In genomic region chr22:27836181-27836580, GRCh38 we compare ENCODE assay signal across 1 cellular context.
A peak's percentile ranks its signal among the peaks of the same experiment; 100 is the strongest.
TF ChIP-seq lines count a peak whose summit lies in the region.

No MANE protein-coding gene starts in this region.

TF ChIP-seq in HEK293, 187 proteins besides CTCF, POLR2A, EP300 and RAD21 (continued from another document):
- TF ChIP-seq, protein P1, sequence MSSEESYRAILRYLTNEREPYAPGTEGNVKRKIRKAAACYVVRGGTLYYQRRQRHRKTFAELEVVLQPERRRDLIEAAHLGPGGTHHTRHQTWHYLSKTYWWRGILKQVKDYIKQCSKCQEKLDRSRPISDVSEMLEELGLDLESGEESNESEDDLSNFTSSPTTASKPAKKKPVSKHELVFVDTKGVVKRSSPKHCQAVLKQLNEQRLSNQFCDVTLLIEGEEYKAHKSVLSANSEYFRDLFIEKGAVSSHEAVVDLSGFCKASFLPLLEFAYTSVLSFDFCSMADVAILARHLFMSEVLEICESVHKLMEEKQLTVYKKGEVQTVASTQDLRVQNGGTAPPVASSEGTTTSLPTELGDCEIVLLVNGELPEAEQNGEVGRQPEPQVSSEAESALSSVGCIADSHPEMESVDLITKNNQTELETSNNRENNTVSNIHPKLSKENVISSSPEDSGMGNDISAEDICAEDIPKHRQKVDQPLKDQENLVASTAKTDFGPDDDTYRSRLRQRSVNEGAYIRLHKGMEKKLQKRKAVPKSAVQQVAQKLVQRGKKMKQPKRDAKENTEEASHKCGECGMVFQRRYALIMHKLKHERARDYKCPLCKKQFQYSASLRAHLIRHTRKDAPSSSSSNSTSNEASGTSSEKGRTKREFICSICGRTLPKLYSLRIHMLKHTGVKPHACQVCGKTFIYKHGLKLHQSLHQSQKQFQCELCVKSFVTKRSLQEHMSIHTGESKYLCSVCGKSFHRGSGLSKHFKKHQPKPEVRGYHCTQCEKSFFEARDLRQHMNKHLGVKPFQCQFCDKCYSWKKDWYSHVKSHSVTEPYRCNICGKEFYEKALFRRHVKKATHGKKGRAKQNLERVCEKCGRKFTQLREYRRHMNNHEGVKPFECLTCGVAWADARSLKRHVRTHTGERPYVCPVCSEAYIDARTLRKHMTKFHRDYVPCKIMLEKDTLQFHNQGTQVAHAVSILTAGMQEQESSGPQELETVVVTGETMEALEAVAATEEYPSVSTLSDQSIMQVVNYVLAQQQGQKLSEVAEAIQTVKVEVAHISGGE (tag by site-specific recombination; conservative IDR thresholded peaks at IDR 0.05; ENCODE audit: low read depth): no peak
- TF ChIP-seq EGR2 (tag by site-specific recombination; IDR thresholded peaks at IDR 0.05; ENCODE audit: low read depth) (peak; percentile 53), ZBTB8A (tag by site-specific recombination; IDR thresholded peaks at IDR 0.05) (peak; percentile 50), ZNF366 (tag by site-specific recombination; conservative IDR thresholded peaks at IDR 0.05) (no peak), ZFP69B (tag by site-specific recombination; IDR thresholded peaks at IDR 0.05) (peak; percentile 92), ZNF138 (tag by site-specific recombination; IDR thresholded peaks at IDR 0.05; ENCODE audit: borderline replicate concordance) (no peak), ZNF10 (tag by site-specific recombination; IDR thresholded peaks at IDR 0.05) (no peak), ZNF692 (tag by site-specific recombination; IDR thresholded peaks at IDR 0.05) (peak; percentile 95), ZNF621 (tag by site-specific recombination; IDR thresholded peaks at IDR 0.05) (no peak), ZFHX2 (tag by site-specific recombination; conservative IDR thresholded peaks at IDR 0.05) (peak; percentile 91)
- TF ChIP-seq, protein P2, sequence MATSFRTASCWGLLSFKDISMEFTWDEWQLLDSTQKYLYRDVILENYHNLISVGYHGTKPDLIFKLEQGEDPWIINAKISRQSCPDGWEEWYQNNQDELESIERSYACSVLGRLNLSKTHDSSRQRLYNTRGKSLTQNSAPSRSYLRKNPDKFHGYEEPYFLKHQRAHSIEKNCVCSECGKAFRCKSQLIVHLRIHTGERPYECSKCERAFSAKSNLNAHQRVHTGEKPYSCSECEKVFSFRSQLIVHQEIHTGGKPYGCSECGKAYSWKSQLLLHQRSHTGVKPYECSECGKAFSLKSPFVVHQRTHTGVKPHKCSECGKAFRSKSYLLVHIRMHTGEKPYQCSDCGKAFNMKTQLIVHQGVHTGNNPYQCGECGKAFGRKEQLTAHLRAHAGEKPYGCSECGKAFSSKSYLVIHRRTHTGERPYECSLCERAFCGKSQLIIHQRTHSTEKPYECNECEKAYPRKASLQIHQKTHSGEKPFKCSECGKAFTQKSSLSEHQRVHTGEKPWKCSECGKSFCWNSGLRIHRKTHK (tag by site-specific recombination; IDR thresholded peaks at IDR 0.05): no peak
- TF ChIP-seq, protein P3, sequence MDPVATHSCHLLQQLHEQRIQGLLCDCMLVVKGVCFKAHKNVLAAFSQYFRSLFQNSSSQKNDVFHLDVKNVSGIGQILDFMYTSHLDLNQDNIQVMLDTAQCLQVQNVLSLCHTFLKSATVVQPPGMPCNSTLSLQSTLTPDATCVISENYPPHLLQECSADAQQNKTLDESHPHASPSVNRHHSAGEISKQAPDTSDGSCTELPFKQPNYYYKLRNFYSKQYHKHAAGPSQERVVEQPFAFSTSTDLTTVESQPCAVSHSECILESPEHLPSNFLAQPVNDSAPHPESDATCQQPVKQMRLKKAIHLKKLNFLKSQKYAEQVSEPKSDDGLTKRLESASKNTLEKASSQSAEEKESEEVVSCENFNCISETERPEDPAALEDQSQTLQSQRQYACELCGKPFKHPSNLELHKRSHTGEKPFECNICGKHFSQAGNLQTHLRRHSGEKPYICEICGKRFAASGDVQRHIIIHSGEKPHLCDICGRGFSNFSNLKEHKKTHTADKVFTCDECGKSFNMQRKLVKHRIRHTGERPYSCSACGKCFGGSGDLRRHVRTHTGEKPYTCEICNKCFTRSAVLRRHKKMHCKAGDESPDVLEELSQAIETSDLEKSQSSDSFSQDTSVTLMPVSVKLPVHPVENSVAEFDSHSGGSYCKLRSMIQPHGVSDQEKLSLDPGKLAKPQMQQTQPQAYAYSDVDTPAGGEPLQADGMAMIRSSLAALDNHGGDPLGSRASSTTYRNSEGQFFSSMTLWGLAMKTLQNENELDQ (tag by site-specific recombination; IDR thresholded peaks at IDR 0.05; ENCODE audit: low read depth): no peak
- TF ChIP-seq, protein P4, sequence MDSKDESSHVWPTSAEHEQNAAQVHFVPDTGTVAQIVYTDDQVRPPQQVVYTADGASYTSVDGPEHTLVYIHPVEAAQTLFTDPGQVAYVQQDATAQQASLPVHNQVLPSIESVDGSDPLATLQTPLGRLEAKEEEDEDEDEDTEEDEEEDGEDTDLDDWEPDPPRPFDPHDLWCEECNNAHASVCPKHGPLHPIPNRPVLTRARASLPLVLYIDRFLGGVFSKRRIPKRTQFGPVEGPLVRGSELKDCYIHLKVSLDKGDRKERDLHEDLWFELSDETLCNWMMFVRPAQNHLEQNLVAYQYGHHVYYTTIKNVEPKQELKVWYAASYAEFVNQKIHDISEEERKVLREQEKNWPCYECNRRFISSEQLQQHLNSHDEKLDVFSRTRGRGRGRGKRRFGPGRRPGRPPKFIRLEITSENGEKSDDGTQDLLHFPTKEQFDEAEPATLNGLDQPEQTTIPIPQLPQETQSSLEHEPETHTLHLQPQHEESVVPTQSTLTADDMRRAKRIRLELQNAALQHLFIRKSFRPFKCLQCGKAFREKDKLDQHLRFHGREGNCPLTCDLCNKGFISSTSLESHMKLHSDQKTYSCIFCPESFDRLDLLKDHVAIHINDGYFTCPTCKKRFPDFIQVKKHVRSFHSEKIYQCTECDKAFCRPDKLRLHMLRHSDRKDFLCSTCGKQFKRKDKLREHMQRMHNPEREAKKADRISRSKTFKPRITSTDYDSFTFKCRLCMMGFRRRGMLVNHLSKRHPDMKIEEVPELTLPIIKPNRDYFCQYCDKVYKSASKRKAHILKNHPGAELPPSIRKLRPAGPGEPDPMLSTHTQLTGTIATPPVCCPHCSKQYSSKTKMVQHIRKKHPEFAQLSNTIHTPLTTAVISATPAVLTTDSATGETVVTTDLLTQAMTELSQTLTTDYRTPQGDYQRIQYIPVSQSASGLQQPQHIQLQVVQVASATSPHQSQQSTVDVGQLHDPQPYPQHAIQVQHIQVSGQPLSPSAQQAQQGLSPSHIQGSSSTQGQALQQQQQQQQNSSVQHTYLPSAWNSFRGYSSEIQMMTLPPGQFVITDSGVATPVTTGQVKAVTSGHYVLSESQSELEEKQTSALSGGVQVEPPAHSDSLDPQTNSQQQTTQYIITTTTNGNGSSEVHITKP (tag by site-specific recombination; IDR thresholded peaks at IDR 0.05): 0 out of 2 replicates have a peak, but pooled peaks have one; percentile 16
